Comparison of ENCODE assay signal across 20 cellular contexts in the genomic region with DNA sequence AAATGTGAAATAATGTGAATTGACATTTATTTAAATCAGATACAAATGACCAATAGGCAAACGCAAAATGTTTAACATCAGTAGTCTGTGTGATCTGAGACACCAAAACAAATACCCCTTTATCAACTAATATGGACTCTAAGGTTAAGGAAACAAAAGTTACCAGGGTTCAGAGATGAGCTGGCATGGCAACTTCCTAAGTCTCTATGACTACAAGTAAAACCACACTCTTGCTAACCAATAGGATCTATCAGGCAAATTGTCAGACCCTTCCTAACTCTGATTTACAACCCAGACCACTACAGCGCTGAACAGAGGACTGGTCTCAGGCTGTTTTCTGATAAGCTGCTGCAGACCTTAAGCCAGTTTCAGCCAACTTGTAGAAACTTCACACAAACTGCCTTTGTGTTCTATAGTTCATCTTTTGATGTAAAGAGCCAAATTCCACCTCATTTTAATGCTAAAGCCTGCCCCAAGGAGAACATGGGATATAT.
"Had no signal": no experiment of that assay in that cellular context is flagged by ENCODE, and none has a peak within 500 bp of the region (broad histone marks: within the 10 kb centered on the region; RNA-seq: fewer than 3 reads in every experiment).

No MANE protein-coding gene starts in this region.

- H3K4me3 ChIP-seq: gastrocnemius medialis, heart right ventricle, lung, right atrium auricular region, tibial artery, uterus had no signal

- H3K27ac Mint-ChIP-seq: activated CD4-positive, alpha-beta T cell treated with anti-CD3 and anti-CD28 coated beads, Interleukin-2, amount 10 ng/mL, durations not matched to agents 7 days and 5 days; activated naive CD8-positive, alpha-beta T cell; naive B cell; stimulated activated naive B cell treated with anti-CD40 and anti-IgM and Interleukin-4, amounts not matched to agents 10 μg/mL and 1 μg/mL and 100 μg/mL, for 72 hours had no signal

- ATAC-seq: gastrocnemius medialis; heart right ventricle; stimulated activated naive B cell treated with anti-CD40 and anti-IgM and Interleukin-4, amounts not matched to agents 10 μg/mL and 1 μg/mL and 100 μg/mL, for 72 hours had no signal

- H3K36me3 Mint-ChIP-seq: activated naive CD8-positive, alpha-beta T cell; naive B cell; stimulated activated naive B cell treated with anti-CD40 and anti-IgM and Interleukin-4, amounts not matched to agents 10 μg/mL and 1 μg/mL and 100 μg/mL, for 72 hours had no signal

- H3K27me3 ChIP-seq: gastrocnemius medialis, heart right ventricle, neutrophil, right atrium auricular region, tibial artery, uterus had no signal

- H3K27me3 Mint-ChIP-seq: activated CD4-positive, alpha-beta T cell treated with anti-CD3 and anti-CD28 coated beads, Interleukin-2, amount 10 ng/mL, durations not matched to agents 7 days and 5 days; activated naive CD8-positive, alpha-beta T cell; naive B cell; stimulated activated naive B cell treated with anti-CD40 and anti-IgM and Interleukin-4, amounts not matched to agents 10 μg/mL and 1 μg/mL and 100 μg/mL, for 72 hours had no signal

- H3K4me1 Mint-ChIP-seq: activated CD4-positive, alpha-beta T cell treated with anti-CD3 and anti-CD28 coated beads, Interleukin-2, amount 10 ng/mL, durations not matched to agents 7 days and 5 days; naive B cell; stimulated activated naive B cell treated with anti-CD40 and anti-IgM and Interleukin-4, amounts not matched to agents 10 μg/mL and 1 μg/mL and 100 μg/mL, for 72 hours had no signal

- H3K4me1 ChIP-seq: gastrocnemius medialis, heart right ventricle, right atrium auricular region, tibial artery, uterus had no signal

- H3K4me3 Mint-ChIP-seq: activated CD4-positive, alpha-beta T cell treated with anti-CD3 and anti-CD28 coated beads, Interleukin-2, amount 10 ng/mL, durations not matched to agents 7 days and 5 days; activated naive CD8-positive, alpha-beta T cell; naive B cell; stimulated activated naive B cell treated with anti-CD40 and anti-IgM and Interleukin-4, amounts not matched to agents 10 μg/mL and 1 μg/mL and 100 μg/mL, for 72 hours had no signal

- DNase-seq: activated CD4-positive, alpha-beta T cell treated with anti-CD3 and anti-CD28 coated beads, Interleukin-2, amount 10 ng/mL, durations not matched to agents 7 days and 5 days; activated CD4-positive, CD25-positive, alpha-beta regulatory T cell; activated CD8-positive, alpha-beta memory T cell treated with anti-CD3 and anti-CD28 coated beads, Interleukin-2, amount 50 U/mL, for 48 hours; activated gamma-delta T cell treated with Interleukin-2 at 50 U/mL for 16 hours; amniotic stem cell; caudate nucleus; erythroblast; gastrocnemius medialis; heart right ventricle; naive B cell; posterior cingulate gyrus; stimulated activated CD4-positive, alpha-beta T cell treated with anti-CD3 and anti-CD28 coated beads, Interleukin-2, amount 100 ng/mL, for 48 hours; stimulated activated naive B cell treated with anti-CD40 and anti-IgM and Interleukin-4, amounts not matched to agents 10 μg/mL and 1 μg/mL and 100 μg/mL, for 72 hours; tibial artery; uterus had no signal

- H3K9me3 Mint-ChIP-seq: activated CD4-positive, alpha-beta T cell treated with anti-CD3 and anti-CD28 coated beads, Interleukin-2, amount 10 ng/mL, durations not matched to agents 7 days and 5 days had no signal

- H3K27ac ChIP-seq: gastrocnemius medialis, heart right ventricle, neutrophil, right atrium auricular region, tibial artery, uterus had no signal

- H3K9me3 ChIP-seq: gastrocnemius medialis, neutrophil, right atrium auricular region, tibial artery, uterus had no signal

- FAIRE-seq: colon had no signal

- H3K36me3 ChIP-seq: gastrocnemius medialis, heart right ventricle, neutrophil, right atrium auricular region, tibial artery, uterus had no signal
